Comparison of ENCODE assay signal across 8 cellular contexts in the genomic region with DNA sequence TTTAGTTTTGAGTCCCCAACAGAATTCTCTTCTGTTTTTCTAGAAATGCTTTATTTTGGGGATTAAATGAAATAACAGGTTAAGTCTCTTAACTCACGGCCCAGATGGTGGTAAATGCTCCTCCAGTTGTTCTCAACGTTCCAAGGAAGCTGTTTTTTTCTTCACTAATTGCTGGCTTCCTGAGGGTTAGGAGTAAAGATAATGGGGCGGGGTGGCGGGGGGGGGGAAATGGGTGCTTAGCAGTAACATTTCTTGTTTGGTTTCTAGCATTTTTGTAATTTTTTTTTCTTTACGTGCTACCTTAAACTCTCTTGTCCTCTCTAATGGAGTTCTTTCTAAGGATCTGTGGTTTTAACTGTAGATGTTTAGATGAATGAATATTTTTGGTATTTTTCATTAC. TPM values are rescaled to one million over a fixed set of nuclear protein-coding genes. Genes with fewer than 3 reads are reported as not detected.
DNase-seq lines count a peak whose midpoint lies in the region; ATAC-seq and TF ChIP-seq lines count a peak whose summit lies in the region.

No MANE protein-coding gene starts in this region.

- no peak for TF ChIP-seq CTCF in fibroblast of mammary gland (conservative IDR thresholded peaks at IDR 0.05; ENCODE audit: control insufficient read depth, insufficient read depth, low read depth, low read length)
- no peak for TF ChIP-seq CTCF in gastrocnemius medialis (IDR thresholded peaks at IDR 0.05 in 4 of 5, conservative IDR thresholded peaks at IDR 0.05 in 1 of 5)

- H3K9me3 ChIP-seq in SJSA1 (replicated peaks) (no peaks in the 10 kb centered on the region), gastrocnemius medialis (no peaks in the 10 kb centered on the region)

- intact Hi-C loops in gastrocnemius medialis (cut with DNase I; ENCODE audit: low total_unique reads) = loop anchor here (10.0 kb wide), 1 partner anchor 388 kb away; a partner anchor contains a TSS
- intact Hi-C loops in posterior cingulate gyrus (cut with DNase I) = no loop called here

- TF ChIP-seq POLR2A in gastrocnemius medialis (IDR thresholded peaks at IDR 0.05) = no peak

- H3K27me3 ChIP-seq in H7 (ENCODE audit: control insufficient read depth, insufficient read depth, low read length) = no peaks in the 10 kb centered on the region
- H3K27me3 ChIP-seq in SJSA1 (replicated peaks) = no peaks in the 10 kb centered on the region; the same call in 1 of the 2 replicates
- no peaks in the 10 kb centered on the region for H3K27me3 ChIP-seq in gastrocnemius medialis

- no peak for DNase-seq in H7
- peak in 1 of 2 experiments; percentile 66 for DNase-seq in SJSA1 (ENCODE audit: low read depth in 1 of 2, low spot score in 2 of 2)
- DNase-seq in fibroblast of mammary gland (ENCODE audit: low read depth) = peak; percentile 42
- no peak for DNase-seq in gastrocnemius medialis
- no peak for DNase-seq in SKM-1 treated with dmso at 0.1 percent for 144 hours (lab: John Stamatoyannopoulos, UW; ENCODE audit: unreplicated experiment)
- DNase-seq in posterior cingulate gyrus = no peak

- ATAC-seq in gastrocnemius medialis (no peak), GM19351 (IDR thresholded peaks at IDR 0.05; ENCODE audit: unreplicated experiment) (no peak), GM19324 (IDR thresholded peaks at IDR 0.05; ENCODE audit: low FRiP score, unreplicated experiment) (no peak)

- H3K36me3 ChIP-seq in H7 (replicated peaks; ENCODE audit: control insufficient read depth, insufficient read depth, low read length) (peaks cover 46% of the 10 kb centered on the region), SJSA1 (peaks cover 71% of the 10 kb centered on the region), gastrocnemius medialis (peaks cover 5 to 49% of the 10 kb centered on the region in 2 donors)

- in situ Hi-C loops in gastrocnemius medialis (cut with MboI; ENCODE audit: low sequenced_read_pairs in 4 of 4) = loop anchor here in 2 of 4 donors (10.0 to 25.0 kb wide), 2 partner anchors 159 to 172 kb away; a partner anchor contains a TSS

- peak overlapping the region; percentile 97 for H3K27ac ChIP-seq in SJSA1
- peak overlapping the region; percentile 93 to 99 (median 97) for H3K27ac ChIP-seq in gastrocnemius medialis

- H3K4me3 ChIP-seq in H7 (ENCODE audit: insufficient read depth, low read depth, low read length) (peak overlapping the region; percentile 94), SJSA1 (peak overlapping the region; percentile 69), fibroblast of mammary gland (ENCODE audit: control insufficient read depth, low read depth, low read length) (peak overlapping the region; percentile 100), gastrocnemius medialis (peak overlapping the region; percentile 69 to 94 (median 78))

- H3K4me1 ChIP-seq in SJSA1 (replicated peaks) = peaks cover 42% of the 10 kb centered on the region
- H3K4me1 ChIP-seq in gastrocnemius medialis = peaks cover 46 to 57% of the 10 kb centered on the region in 2 donors

RNA-seq across cellular contexts. Expression of a gene that starts 2.2 kb away (rescaled TPM):
- 111 and 171 TPM in 2 replicates for total RNA-seq in H7 (2014; rRNA removed; shearing (Covaris generic))
- 351 and 398 TPM in 2 replicates for total RNA-seq in SJSA1 (2014; rRNA removed; shearing (Covaris generic))
- total RNA-seq in gastrocnemius medialis = 100 to 1,000 TPM in 1 of 4 donors, 10 to 100 TPM in 3; 66.3 to 118 (median 83.2) TPM

RNA-seq across cellular contexts. Expression of a gene that starts 49.1 kb away (rescaled TPM):
- total RNA-seq in H7 (2014; rRNA removed; shearing (Covaris generic)) = 7.6 and 8.7 TPM in 2 replicates
- 38.0 and 39.3 TPM in 2 replicates for total RNA-seq in SJSA1 (2014; rRNA removed; shearing (Covaris generic))
- 10 to 100 TPM; 10.8 to 14.8 (median 12.7) TPM for total RNA-seq in gastrocnemius medialis
